Comparison of ENCODE assay signal across 17 cellular contexts in genomic region chr4:27154706-27155105, GRCh38.
DNase-seq lines count a peak whose midpoint lies in the region; ATAC-seq, FAIRE-seq and TF ChIP-seq lines count a peak whose summit lies in the region.
"Had no signal": no experiment of that assay in that cellular context is flagged by ENCODE, and none has a peak within 500 bp of the region (broad histone marks: within the 10 kb centered on the region; RNA-seq: fewer than 3 reads in every experiment).

No MANE protein-coding gene starts in this region.

- H3K27ac ChIP-seq in right lobe of liver (no peak overlapping the region), HepG2 (ENCODE audit: extremely low read length, insufficient read depth, low read length) (no peak overlapping the region)
- H3K27ac ChIP-seq: C4-2B had no signal

- H3K4me2 ChIP-seq in HepG2 (ENCODE audit: low read depth, low read length) = no peak overlapping the region
- H3K4me2 ChIP-seq: SK-N-SH had no signal

- H3K4me3 ChIP-seq in choroid plexus epithelial cell (ENCODE audit: low read depth, low read length) (no peak overlapping the region), right lobe of liver (no peak overlapping the region), HepG2 (replicated peaks in 1 of 3; ENCODE audit: insufficient read depth in 1 of 3, low read depth in 2 of 3, low read length in 3 of 3) (no peak overlapping the region)

- H4K20me1 ChIP-seq in HepG2 (ENCODE audit: insufficient read depth, low read length) = no peaks in the 10 kb centered on the region

- POLR2A ChIA-PET in HepG2 (lab: Yijun Ruan, JAX) = no interaction called here

- no peaks in the 10 kb centered on the region for H3K79me2 ChIP-seq in HepG2 (ENCODE audit: insufficient read depth, low read length)

- TF ChIP-seq RAD21 in HepG2 (CRISPR knock-in tag; IDR thresholded peaks at IDR 0.05) = no peak

- no peaks in the 10 kb centered on the region for H3K36me3 Mint-ChIP-seq in nephron (ENCODE audit: low read depth)
- H3K36me3 Mint-ChIP-seq: activated naive CD4-positive, alpha-beta T cell treated with anti-CD3 and anti-CD28 coated beads, Interleukin-2, amount 10 ng/mL, durations not matched to agents 7 days and 5 days; type B pancreatic cell had no signal

- H3K9me3 ChIP-seq in right lobe of liver (no peaks in the 10 kb centered on the region), HepG2 (ENCODE audit: low read length) (no peaks in the 10 kb centered on the region)
- H3K9me3 ChIP-seq: SK-N-SH had no signal

- intact Hi-C loops in right lobe of liver (cut with DNase I) (no loop called here), HepG2 (cut with micrococcal nuclease; ENCODE audit: unreplicated experiment) (no loop called here)

- no peaks in the 10 kb centered on the region for H3K27me3 ChIP-seq in right lobe of liver
- H3K27me3 ChIP-seq in HepG2 (ENCODE audit: control insufficient read depth in 1 of 2, insufficient read depth in 2 of 2, low read length in 2 of 2) = no peaks in the 10 kb centered on the region

- H3K27me3 Mint-ChIP-seq in nephron (ENCODE audit: low read depth) = no peaks in the 10 kb centered on the region
- H3K27me3 Mint-ChIP-seq: activated naive CD4-positive, alpha-beta T cell treated with anti-CD3 and anti-CD28 coated beads, Interleukin-2, amount 10 ng/mL, durations not matched to agents 7 days and 5 days had no signal

- H3K4me1 ChIP-seq in right lobe of liver = no peaks in the 10 kb centered on the region
- H3K4me1 ChIP-seq in HepG2 (ENCODE audit: insufficient read depth, low read length) = no peaks in the 10 kb centered on the region

- H3K27ac Mint-ChIP-seq in nephron = peak overlapping the region; percentile 11 to 29 (median 21)
- H3K27ac Mint-ChIP-seq: activated naive CD4-positive, alpha-beta T cell treated with anti-CD3 and anti-CD28 coated beads, Interleukin-2, amount 10 ng/mL, durations not matched to agents 7 days and 5 days; type B pancreatic cell had no signal

- no peak overlapping the region for H3K9ac ChIP-seq in HepG2 (ENCODE audit: insufficient read depth, low read depth, low read length)
- H3K9ac ChIP-seq: SK-N-SH had no signal

- in situ Hi-C loops in HepG2 (cut with HindIII; ENCODE audit: extremely low pct_ligation_motif_present, low pct_unique_long_range_greater_than_20kb) = no loop called here

- H3K36me3 ChIP-seq in right lobe of liver = no peaks in the 10 kb centered on the region
- H3K36me3 ChIP-seq in HepG2 (replicated peaks in 1 of 2; ENCODE audit: control insufficient read depth in 1 of 2, insufficient read depth in 2 of 2, low read length in 2 of 2) = no peaks in the 10 kb centered on the region

- no peak for TF ChIP-seq POLR2A in right lobe of liver (IDR thresholded peaks at IDR 0.05)
- TF ChIP-seq POLR2A in HepG2 (IDR thresholded peaks at IDR 0.05; ENCODE audit: insufficient read depth in 1 of 2, low read depth in 2 of 2, low read length in 2 of 2) = no peak

- 8% methylated on average over 3 of the region's 3 CpGs for WGBS in right lobe of liver (ENCODE audit: insufficient coverage, low coverage, low lambda C conversion rate, missing lambda C conversion rate)
- WGBS in HepG2 (ENCODE audit: low lambda C conversion rate) = 0% methylated on average over 3 of the region's 3 CpGs

- peaks cover 27% of the 10 kb centered on the region for H3K4me1 Mint-ChIP-seq in nephron
- H3K4me1 Mint-ChIP-seq: activated naive CD4-positive, alpha-beta T cell treated with anti-CD3 and anti-CD28 coated beads, Interleukin-2, amount 10 ng/mL, durations not matched to agents 7 days and 5 days had no signal

- FAIRE-seq in HepG2 (lab: Jason Lieb, UNC) = no peak

- DNase-seq in EH (ENCODE audit: low read depth) (peak; percentile 91), NCI-H226 (peak; percentile 35), choroid plexus epithelial cell (ENCODE audit: low read depth) (peak; percentile 4), hepatic stellate cell (ENCODE audit: low spot score) (no peak), right lobe of liver (no peak), HepG2 (ENCODE audit: low spot score) (no peak)
- DNase-seq: activated CD4-positive, alpha-beta T cell treated with anti-CD3 and anti-CD28 coated beads, Interleukin-2, amount 50 U/mL, for 1 hour; activated naive CD4-positive, alpha-beta T cell treated with anti-CD3 and anti-CD28 coated beads, Interleukin-2, amount 10 ng/mL, durations not matched to agents 7 days and 5 days; dermis blood vessel endothelial cell; mesendoderm; NCI-H446; retina; SK-N-SH had no signal

- CTCF ChIA-PET in HepG2 (lab: Yijun Ruan, JAX; ENCODE audit: low intra/inter-chr PET ratio, low total read pairs) = no interaction called here

- H3K4me3 Mint-ChIP-seq in nephron = no peak overlapping the region
- H3K4me3 Mint-ChIP-seq: activated naive CD4-positive, alpha-beta T cell treated with anti-CD3 and anti-CD28 coated beads, Interleukin-2, amount 10 ng/mL, durations not matched to agents 7 days and 5 days; type B pancreatic cell had no signal

- no TSS peak for BruUV-seq in HepG2 (replicated peaks; lab: Mats Ljungman, UMichigan)

- ATAC-seq in right lobe of liver (no peak), HG02938 (IDR thresholded peaks at IDR 0.05; ENCODE audit: unreplicated experiment) (no peak), HepG2 (no peak)

- TF ChIP-seq CTCF in choroid plexus epithelial cell (conservative IDR thresholded peaks at IDR 0.05; ENCODE audit: low read depth, low read length) (no peak), nephron (IDR thresholded peaks at IDR 0.05; ENCODE audit: unreplicated experiment in 3 of 3) (no peak), right lobe of liver (IDR thresholded peaks at IDR 0.05) (no peak), HepG2 (CRISPR knock-in tag; IDR thresholded peaks at IDR 0.05) (no peak)

- no peaks in the 10 kb centered on the region for H3K9me3 Mint-ChIP-seq in nephron
- H3K9me3 Mint-ChIP-seq: activated naive CD4-positive, alpha-beta T cell treated with anti-CD3 and anti-CD28 coated beads, Interleukin-2, amount 10 ng/mL, durations not matched to agents 7 days and 5 days; type B pancreatic cell had no signal

- no peak overlapping the region for H2AFZ ChIP-seq in HepG2 (ENCODE audit: low read length)

- no peak for TF ChIP-seq EP300 in HepG2 (IDR thresholded peaks at IDR 0.05; ENCODE audit: low read depth in 2 of 2, low read length in 2 of 2)
- no peak for TF ChIP-seq EP300 in HepG2 (CRISPR knock-in tag; IDR thresholded peaks at IDR 0.05; ENCODE audit: borderline replicate concordance)

TF ChIP-seq in HepG2, 621 proteins besides CTCF, POLR2A, EP300 and RAD21 (continues in another document):
- no peak for TF ChIP-seq RBM39 (IDR thresholded peaks at IDR 0.05; ENCODE audit: low read depth, low read length, poor library complexity, severe bottlenecking)
- no peak for TF ChIP-seq ZMAT3 (CRISPR knock-in tag; conservative IDR thresholded peaks at IDR 0.05)
- no peak for TF ChIP-seq MYPOP (CRISPR knock-in tag; IDR thresholded peaks at IDR 0.05)
- TF ChIP-seq KDM1A (CRISPR knock-in tag; IDR thresholded peaks at IDR 0.05) = no peak
- no peak for TF ChIP-seq HINFP (CRISPR knock-in tag; IDR thresholded peaks at IDR 0.05; ENCODE audit: low read depth)
- no peak for TF ChIP-seq PHB2 (IDR thresholded peaks at IDR 0.05; ENCODE audit: partially characterized antibody)
- no peak for TF ChIP-seq THAP9 (CRISPR knock-in tag; IDR thresholded peaks at IDR 0.05; ENCODE audit: borderline replicate concordance)
- TF ChIP-seq KDM2A (CRISPR knock-in tag; IDR thresholded peaks at IDR 0.05; ENCODE audit: borderline replicate concordance, low read depth) = no peak

Comparison
In these comparisons a context has a peak if more than half of its experiments do, and no peak if none do; other contexts are left out.
1. DNase-seq: peak in EH (single experiment), NCI-H226 (single experiment) and choroid plexus epithelial cell (single experiment); none in hepatic stellate cell (single experiment), right lobe of liver (0 of 3) and HepG2 (single experiment).